ENCODE assay signal across 8 cellular contexts in the genomic region with DNA sequence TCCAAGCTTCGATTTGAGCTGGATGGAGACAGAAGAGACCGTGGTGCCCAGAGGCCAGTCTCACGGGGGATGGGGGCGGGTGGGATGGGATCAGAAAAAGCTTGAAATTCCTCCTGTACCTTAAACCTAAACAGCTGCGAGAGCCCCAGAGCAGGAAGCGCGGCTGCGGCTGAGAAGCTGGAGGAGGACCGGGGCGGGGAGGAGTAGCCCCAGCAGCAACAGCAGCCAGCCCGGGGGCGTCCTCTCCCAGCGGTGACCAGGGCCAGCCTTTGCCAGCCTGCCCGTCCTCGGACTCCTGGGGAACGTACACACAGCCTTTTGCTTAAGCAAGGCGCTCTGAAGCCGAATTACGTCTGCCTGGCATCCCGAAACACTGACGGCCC. TPM values are rescaled to one million over a fixed set of nuclear protein-coding genes. Genes with fewer than 3 reads are reported as not detected.
A peak's percentile ranks its signal among the peaks of the same experiment; 100 is the strongest.
DNase-seq lines count a peak whose midpoint lies in the region; ATAC-seq lines count a peak whose summit lies in the region.

No MANE protein-coding gene starts in this region.

- no peaks in the 10 kb centered on the region for H3K9me3 Mint-ChIP-seq in activated CD4-positive, alpha-beta memory T cell treated with anti-CD3 and anti-CD28 coated beads, Interleukin-2, amount 10 ng/mL, durations not matched to agents 7 days and 5 days
- H3K9me3 Mint-ChIP-seq in stimulated activated memory B cell treated with anti-CD40 and anti-IgM and Interleukin-4, amounts not matched to agents 10 μg/mL and 1 μg/mL and 100 μg/mL, for 72 hours: no peaks in the 10 kb centered on the region

- POLR2A ChIA-PET in activated CD4-positive, alpha-beta memory T cell treated with anti-CD3 and anti-CD28 coated beads, Interleukin-2, amount 10 ng/mL, durations not matched to agents 7 days and 5 days (lab: Charles Lee): interaction anchor here (1.2 to 5.1 kb wide), 5 partner anchors 14 to 24 kb away, joined by 3 to 26 read pairs (median 4); a partner anchor contains a TSS

- CTCF ChIA-PET in activated CD4-positive, alpha-beta memory T cell treated with anti-CD3 and anti-CD28 coated beads, Interleukin-2, amount 10 ng/mL, durations not matched to agents 7 days and 5 days (lab: Charles Lee): interaction anchor here (1.1 to 3.4 kb wide), 11 partner anchors 10 to 157 kb away, joined by 3 to 21 read pairs (median 6); a partner anchor contains a TSS

- H3K4me3 Mint-ChIP-seq in activated CD4-positive, alpha-beta memory T cell treated with anti-CD3 and anti-CD28 coated beads, Interleukin-2, amount 10 ng/mL, durations not matched to agents 7 days and 5 days: peak overlapping the region; percentile 78
- H3K4me3 Mint-ChIP-seq in stimulated activated memory B cell treated with anti-CD40 and anti-IgM and Interleukin-4, amounts not matched to agents 10 μg/mL and 1 μg/mL and 100 μg/mL, for 72 hours: peak overlapping the region; percentile 89

- no peak overlapping the region for H3K27ac Mint-ChIP-seq in activated CD4-positive, alpha-beta memory T cell treated with anti-CD3 and anti-CD28 coated beads, Interleukin-2, amount 10 ng/mL, durations not matched to agents 7 days and 5 days
- peak overlapping the region; percentile 69 for H3K27ac Mint-ChIP-seq in stimulated activated memory B cell treated with anti-CD40 and anti-IgM and Interleukin-4, amounts not matched to agents 10 μg/mL and 1 μg/mL and 100 μg/mL, for 72 hours

- peak overlapping the region; percentile 30 for H3K4me3 ChIP-seq in iPS-11a (ENCODE audit: low read depth, low read length)

- peaks cover 80% of the 10 kb centered on the region for H3K27me3 Mint-ChIP-seq in activated CD4-positive, alpha-beta memory T cell treated with anti-CD3 and anti-CD28 coated beads, Interleukin-2, amount 10 ng/mL, durations not matched to agents 7 days and 5 days
- H3K27me3 Mint-ChIP-seq in stimulated activated memory B cell treated with anti-CD40 and anti-IgM and Interleukin-4, amounts not matched to agents 10 μg/mL and 1 μg/mL and 100 μg/mL, for 72 hours: peaks cover 65% of the 10 kb centered on the region

- peak; percentile 38 for DNase-seq in AG20443 (ENCODE audit: low spot score)
- DNase-seq in activated CD4-positive, alpha-beta memory T cell treated with anti-CD3 and anti-CD28 coated beads, Interleukin-2, amount 10 ng/mL, durations not matched to agents 7 days and 5 days: no peak
- no peak for DNase-seq in 8988T
- DNase-seq in central memory CD4-positive, alpha-beta T cell: no peak

- peak; percentile 28 for ATAC-seq in GM18909 (IDR thresholded peaks at IDR 0.05; ENCODE audit: poor library complexity, unreplicated experiment)
- peak; percentile 16 for ATAC-seq in HG03159 (IDR thresholded peaks at IDR 0.05; ENCODE audit: unreplicated experiment)
- peak; percentile 18 for ATAC-seq in stimulated activated memory B cell treated with anti-CD40 and anti-IgM and Interleukin-4, amounts not matched to agents 10 μg/mL and 1 μg/mL and 100 μg/mL, for 72 hours

- no peaks in the 10 kb centered on the region for H3K36me3 Mint-ChIP-seq in activated CD4-positive, alpha-beta memory T cell treated with anti-CD3 and anti-CD28 coated beads, Interleukin-2, amount 10 ng/mL, durations not matched to agents 7 days and 5 days (ENCODE audit: low read depth)
- no peaks in the 10 kb centered on the region for H3K36me3 Mint-ChIP-seq in stimulated activated memory B cell treated with anti-CD40 and anti-IgM and Interleukin-4, amounts not matched to agents 10 μg/mL and 1 μg/mL and 100 μg/mL, for 72 hours

- H3K4me1 Mint-ChIP-seq in activated CD4-positive, alpha-beta memory T cell treated with anti-CD3 and anti-CD28 coated beads, Interleukin-2, amount 10 ng/mL, durations not matched to agents 7 days and 5 days: peaks cover 25% of the 10 kb centered on the region
- peaks cover 22% of the 10 kb centered on the region for H3K4me1 Mint-ChIP-seq in stimulated activated memory B cell treated with anti-CD40 and anti-IgM and Interleukin-4, amounts not matched to agents 10 μg/mL and 1 μg/mL and 100 μg/mL, for 72 hours

RNA-seq across cellular contexts. Expression of a gene that starts 17.4 kb away (rescaled TPM):
- not detected for total RNA-seq in activated CD4-positive, alpha-beta memory T cell treated with anti-CD3 and anti-CD28 coated beads, Interleukin-2, amount 10 ng/mL, durations not matched to agents 7 days and 5 days

RNA-seq across cellular contexts. Expression of a gene that starts 20.8 kb away (rescaled TPM):
- total RNA-seq in activated CD4-positive, alpha-beta memory T cell treated with anti-CD3 and anti-CD28 coated beads, Interleukin-2, amount 10 ng/mL, durations not matched to agents 7 days and 5 days: 10 to 100 TPM; 41.5 to 45.4 TPM
